Comparison of ENCODE assay signal across 1 cellular context in genomic region chr4:27861802-27862201, GRCh38.
TF ChIP-seq lines count a peak whose summit lies in the region.

No MANE protein-coding gene starts in this region.

TF ChIP-seq in GM12878, 131 proteins besides CTCF, POLR2A, EP300 and RAD21 (continued from another document):
- no peak for TF ChIP-seq ZBTB11 (CRISPR knock-in tag; IDR thresholded peaks at IDR 0.05)
- TF ChIP-seq KDM1A (IDR thresholded peaks at IDR 0.05; ENCODE audit: borderline replicate concordance), result no peak
- no peak for TF ChIP-seq SMARCA5 (IDR thresholded peaks at IDR 0.05)
- no peak for TF ChIP-seq SRF (IDR thresholded peaks at IDR 0.05; ENCODE audit: low read depth in 2 of 2, low read length in 2 of 2)
- no peak for TF ChIP-seq SREBF1 (IDR thresholded peaks at IDR 0.05; ENCODE audit: low read length)
